ENCODE assay signal across 30 cellular contexts in genomic region chr5:149700347-149700746, GRCh38.
"Had no signal": no experiment of that assay in that cellular context is flagged by ENCODE, and none has a peak within 500 bp of the region (broad histone marks: within the 10 kb centered on the region; RNA-seq: fewer than 3 reads in every experiment).

No MANE protein-coding gene starts in this region.

- H3K27ac ChIP-seq: ascending aorta, cardiac muscle cell, Peyer's patch, VCaP had no signal

- H3K9me3 ChIP-seq: ascending aorta, Peyer's patch had no signal

- ATAC-seq: PC-3 had no signal

- H3K27me3 ChIP-seq: ascending aorta, cardiac muscle cell, Peyer's patch had no signal

- H3K36me3 ChIP-seq: ascending aorta, cardiac muscle cell, Peyer's patch had no signal

- DNase-seq: activated B cell treated with CpG ODN at 0.5 μM for 24 hours; activated CD4-positive, alpha-beta memory T cell treated with anti-CD3 and anti-CD28 coated beads, Interleukin-2, amount 10 ng/mL, durations not matched to agents 7 days and 5 days; activated CD4-positive, alpha-beta T cell treated with anti-CD3 and anti-CD28 coated beads for 4 hours; activated CD4-positive, CD25-positive, alpha-beta regulatory T cell treated with anti-CD3 and anti-CD28 coated beads, Interleukin-2, amount 50 U/mL, for 72 hours; activated gamma-delta T cell; activated naive CD4-positive, alpha-beta T cell treated with Interleukin-2 at 50 U/mL for 16 hours; activated naive CD8-positive, alpha-beta T cell treated with anti-CD3 and anti-CD28 coated beads, Interleukin-2, amount 10 ng/mL, durations not matched to agents 7 days and 5 days; activated T-cell treated with anti-CD3 and anti-CD28 coated beads, Interleukin-2, amount 50 U/mL, for 24 hours; amygdala; NCI-H1092 treated with DMSO at 0.1 percent for 48 hours; NCI-H1417; NCI-H146; NCI-H187; NCI-H2029 treated with DMSO at 0.1 percent for 48 hours; NCI-H2107; NCI-H2171; NCI-H510A; NCI-H526; NCI-H748 treated with DMSO at 0.1 percent for 48 hours; NK-92 treated with Interleukin-12 subunit alpha and Interleukin-12 subunit beta, amount 100 ng/mL, for 24 hours; PC-3; Peyer's patch; RPMI8226; SW 1271; T-helper 1 cell; T-helper 2 cell; T-helper 9 cell had no signal

- H3K4me3 ChIP-seq: ascending aorta, cardiac muscle cell, Peyer's patch had no signal

- H3K4me1 ChIP-seq: ascending aorta had no signal
